ENCODE assay signal across 8 cellular contexts in genomic region chr9:69027355-69028097, GRCh38. TPM values are rescaled to one million over a fixed set of nuclear protein-coding genes. Genes with fewer than 3 reads are reported as not detected.
DNase-seq lines count a peak whose midpoint lies in the region; ATAC-seq, FAIRE-seq and TF ChIP-seq lines count a peak whose summit lies in the region.

No MANE protein-coding gene starts in this region.

- no peak overlapping the region for H3K9ac ChIP-seq in OCI-LY3 (ENCODE audit: low read length)
- no peak overlapping the region for H3K9ac ChIP-seq in astrocyte (ENCODE audit: low read length)

- peaks cover 6% of the 10 kb centered on the region for H3K27me3 Mint-ChIP-seq in astrocyte (ENCODE audit: low read depth, unreplicated experiment)

- DNase-seq in NCI-H1436 (lab: John Stamatoyannopoulos, UW) = peak; percentile 71
- DNase-seq in NCI-H1436 treated with DMSO at 0.1 percent for 48 hours (lab: John Stamatoyannopoulos, UW) = no peak
- peak; percentile 48 for DNase-seq in HTR-8/SVneo (ENCODE audit: insufficient read length, low spot score)
- peak; percentile 16 for DNase-seq in astrocyte (ENCODE audit: low read depth)
- peak; percentile 70 for DNase-seq in iPS-NIHi7 (ENCODE audit: extremely low spot score)
- peak; percentile 8 to 14 for DNase-seq in stimulated activated CD4-positive, alpha-beta T cell treated with anti-CD3 and anti-CD28 coated beads, Interleukin-4, amount 100 ng/mL, for 4 hours

- TF ChIP-seq CTCF in OCI-LY3 (IDR thresholded peaks at IDR 0.05; ENCODE audit: low read depth, low read length) (peak; percentile 84), astrocyte (IDR thresholded peaks at IDR 0.05; ENCODE audit: insufficient read depth, low read depth, low read length) (peak; percentile 79)

- H3K4me1 Mint-ChIP-seq in astrocyte (ENCODE audit: low read depth, unreplicated experiment) = peaks cover 9% of the 10 kb centered on the region

- no peak overlapping the region for H3K4me3 Mint-ChIP-seq in astrocyte (ENCODE audit: unreplicated experiment)

- H3K36me3 ChIP-seq in OCI-LY3 (replicated peaks; ENCODE audit: low read depth, low read length) (peaks cover 4% of the 10 kb centered on the region), astrocyte (ENCODE audit: insufficient read depth, low read length) (no peaks in the 10 kb centered on the region)

- H3K27me3 ChIP-seq in OCI-LY3 (ENCODE audit: low read depth, low read length) (peaks cover 13% of the 10 kb centered on the region; the same call in 1 of the 2 replicates), astrocyte (ENCODE audit: insufficient read depth, low read length) (no peaks in the 10 kb centered on the region)

- H4K20me1 ChIP-seq in OCI-LY3 (ENCODE audit: insufficient read depth, low read length) = no peaks in the 10 kb centered on the region
- H4K20me1 ChIP-seq in astrocyte (ENCODE audit: insufficient read depth, low read length) = no peaks in the 10 kb centered on the region

- H3K27ac Mint-ChIP-seq in astrocyte (ENCODE audit: unreplicated experiment) = no peak overlapping the region

- H3K27ac ChIP-seq in OCI-LY3 (ENCODE audit: low read length) (no peak overlapping the region), astrocyte (ENCODE audit: low read depth, low read length) (no peak overlapping the region)

- FAIRE-seq in HTR-8/SVneo (lab: Jason Lieb, UNC) = peak; percentile 83
- peak; percentile 78 for FAIRE-seq in astrocyte (lab: Jason Lieb, UNC)

- H3K4me2 ChIP-seq in OCI-LY3 (ENCODE audit: low read length) (peak overlapping the region; percentile 10; the same call in 1 of the 2 replicates), astrocyte (ENCODE audit: low read length) (no peak overlapping the region)

- H3K4me3 ChIP-seq in OCI-LY3 (ENCODE audit: low read length) (no peak overlapping the region), astrocyte (ENCODE audit: insufficient read depth, low read depth, low read length) (no peak overlapping the region)

- no peaks in the 10 kb centered on the region for H3K36me3 Mint-ChIP-seq in astrocyte (ENCODE audit: low read depth, unreplicated experiment)

- peaks cover 6% of the 10 kb centered on the region; the same call in 1 of the 2 replicates for H3K4me1 ChIP-seq in OCI-LY3 (ENCODE audit: low read length)
- H3K4me1 ChIP-seq in astrocyte (ENCODE audit: insufficient read depth, low read length) = no peaks in the 10 kb centered on the region

- no peaks in the 10 kb centered on the region for H3K79me2 ChIP-seq in OCI-LY3 (ENCODE audit: low read length)
- no peaks in the 10 kb centered on the region for H3K79me2 ChIP-seq in astrocyte (ENCODE audit: insufficient read depth, low read length)

- peaks cover 5% of the 10 kb centered on the region for H3K9me3 Mint-ChIP-seq in astrocyte (ENCODE audit: unreplicated experiment)

- H3K9me3 ChIP-seq in OCI-LY3 (ENCODE audit: insufficient read depth, low read length) (peaks cover 4% of the 10 kb centered on the region; the same call in 1 of the 2 replicates), astrocyte (ENCODE audit: insufficient read depth, low read depth, low read length) (no peaks in the 10 kb centered on the region)

- peak; percentile 57 for ATAC-seq in GM21381 (IDR thresholded peaks at IDR 0.05; ENCODE audit: unreplicated experiment)

- H2AFZ ChIP-seq in OCI-LY3 (ENCODE audit: low read depth, low read length) (no peak overlapping the region), astrocyte (ENCODE audit: low read depth, low read length) (no peak overlapping the region)

RNA-seq across cellular contexts. Expression of gene FXN, which starts 8.0 kb away (rescaled TPM):
- total RNA-seq in astrocyte = 18.8 and 22.7 TPM in 2 replicates

RNA-seq across cellular contexts. Expression of gene PRKACG, which starts 13.6 kb away (rescaled TPM):
- not detected in 2 replicates for total RNA-seq in astrocyte
